14 cellular contexts compared by ENCODE assay signal in genomic region chr3:63061449-63061848, GRCh38.
A peak's percentile ranks its signal among the peaks of the same experiment; 100 is the strongest.
DNase-seq lines count a peak whose midpoint lies in the region; TF ChIP-seq lines count a peak whose summit lies in the region.
"Had no signal": no experiment of that assay in that cellular context is flagged by ENCODE, and none has a peak within 500 bp of the region (broad histone marks: within the 10 kb centered on the region; RNA-seq: fewer than 3 reads in every experiment).

No MANE protein-coding gene starts in this region.

- CTCF ChIA-PET in RWPE1 (lab: Yijun Ruan, JAX), result no interaction called here

- POLR2A ChIA-PET in RWPE1 (lab: Yijun Ruan, JAX; ENCODE audit: low non-redundant PET), result no interaction called here

- H3K27ac ChIP-seq in RWPE1, result no peak overlapping the region
- H3K27ac ChIP-seq: BLaER1 treated with 17β-estradiol and CSF1 and Interleukin-3, amounts not matched to agents 10 nM and 100 nM had no signal

- DNase-seq in COLO668 (lab: John Stamatoyannopoulos, UW; ENCODE audit: unreplicated experiment) (peak; percentile 4), DMS53 treated with DMSO at 0.1 percent for 48 hours (lab: John Stamatoyannopoulos, UW; ENCODE audit: unreplicated experiment) (peak; percentile 10), astrocyte of the hippocampus (ENCODE audit: low read depth, low spot score) (peak; percentile 1), mucosa of gallbladder (ENCODE audit: low spot score) (peak; percentile 78), RWPE1 (ENCODE audit: low spot score) (no peak), foreskin melanocyte (no peak), GDM1 (lab: John Stamatoyannopoulos, UW) (no peak)
- DNase-seq: ACHN; CD4-positive, CD25-positive, alpha-beta regulatory T cell; DND-41; GF-D8; HCEC 1CT; HFFc6 had no signal

- no peak for TF ChIP-seq CTCF in RWPE1 (conservative IDR thresholded peaks at IDR 0.05; ENCODE audit: low read depth)

Comparison
In these comparisons a context has a peak if more than half of its experiments do, and no peak if none do; other contexts are left out.
1. DNase-seq: peak in COLO668 (single experiment), DMS53 treated with DMSO at 0.1 percent for 48 hours (single experiment), astrocyte of the hippocampus (single experiment) and mucosa of gallbladder (single experiment); none in RWPE1 (single experiment), foreskin melanocyte (single experiment) and GDM1 (single experiment).